1 cellular context compared by ENCODE assay signal in the genomic region with DNA sequence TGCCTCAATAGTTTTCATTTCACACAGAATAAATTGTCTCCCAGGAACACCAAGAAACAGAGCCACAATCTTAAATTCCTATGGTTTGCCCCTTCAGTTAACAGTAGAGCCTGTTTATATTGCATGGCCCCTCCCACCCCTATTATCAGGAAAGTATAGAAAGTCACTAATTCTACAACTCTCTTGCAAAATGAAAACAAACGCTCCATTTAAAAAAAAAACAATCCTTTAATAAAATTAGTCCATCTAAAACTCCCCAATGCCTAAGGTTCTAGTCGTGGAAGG.
TF ChIP-seq lines count a peak whose summit lies in the region.

No MANE protein-coding gene starts in this region.

TF ChIP-seq in H1, 55 proteins besides CTCF, POLR2A, EP300 and RAD21:
- TF ChIP-seq SP2 (IDR thresholded peaks at IDR 0.05; ENCODE audit: low read length), result no peak
- no peak for TF ChIP-seq EZH2 (IDR thresholded peaks at IDR 0.05; ENCODE audit: low read depth, low read length, severe bottlenecking)
- TF ChIP-seq JUND (IDR thresholded peaks at IDR 0.05; ENCODE audit: low read length), result no peak
- TF ChIP-seq, protein P1, sequence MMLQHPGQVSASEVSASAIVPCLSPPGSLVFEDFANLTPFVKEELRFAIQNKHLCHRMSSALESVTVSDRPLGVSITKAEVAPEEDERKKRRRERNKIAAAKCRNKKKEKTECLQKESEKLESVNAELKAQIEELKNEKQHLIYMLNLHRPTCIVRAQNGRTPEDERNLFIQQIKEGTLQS (IDR thresholded peaks at IDR 0.05; ENCODE audit: insufficient read depth, low read depth, low read length), result no peak
- no peak for TF ChIP-seq CBX5 (IDR thresholded peaks at IDR 0.05; ENCODE audit: low read depth, low read length)
- no peak for TF ChIP-seq ZNF274 (IDR thresholded peaks at IDR 0.05; ENCODE audit: borderline replicate concordance, extremely low read depth, low read length)
- TF ChIP-seq NRF1 (IDR thresholded peaks at IDR 0.05; ENCODE audit: low read depth, low read length), result no peak
